Comparison of ENCODE assay signal across 1 cellular context in the genomic region with DNA sequence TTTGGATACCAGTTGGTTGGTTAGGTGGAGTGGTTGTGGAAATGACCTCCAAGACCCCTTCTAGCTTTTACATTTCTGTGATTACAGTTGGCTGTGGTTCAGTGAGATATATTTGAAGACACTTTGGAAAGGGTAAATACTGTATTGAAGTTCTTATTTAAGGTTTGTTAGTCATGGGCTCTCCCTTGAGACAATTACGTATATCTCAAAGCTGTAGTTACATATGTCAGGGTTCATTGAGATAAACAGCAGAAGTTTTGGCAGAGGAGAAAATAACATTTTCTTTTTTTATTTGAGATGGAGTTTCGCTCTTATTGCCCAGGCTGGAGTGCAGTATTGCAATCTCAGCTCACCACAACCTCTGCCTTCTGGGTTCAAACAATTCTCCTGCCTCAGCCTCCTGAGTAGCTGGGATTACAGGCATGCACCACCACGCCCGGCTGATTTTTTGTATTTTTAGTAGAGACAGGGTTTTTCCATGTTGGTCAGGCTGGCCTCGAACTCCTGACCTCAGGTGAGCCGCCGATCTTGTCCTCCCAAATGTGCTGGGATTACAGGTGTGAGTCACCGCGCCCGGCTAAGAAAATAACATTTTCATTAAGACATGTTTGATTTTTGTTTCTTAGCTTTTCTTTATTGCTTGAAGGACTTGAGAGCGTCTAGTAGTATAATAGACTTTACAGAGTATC.
TF ChIP-seq lines count a peak whose summit lies in the region.

No MANE protein-coding gene starts in this region.

TF ChIP-seq in K562, 482 proteins besides CTCF, POLR2A, EP300 and RAD21:
- TF ChIP-seq TFAM (CRISPR knock-in tag; conservative IDR thresholded peaks at IDR 0.05) (no peak), CTBP1 (IDR thresholded peaks at IDR 0.05; ENCODE audit: borderline replicate concordance) (no peak), ZNF217 (CRISPR knock-in tag; IDR thresholded peaks at IDR 0.05) (no peak), CCAR2 (IDR thresholded peaks at IDR 0.05; ENCODE audit: low read depth, low read length) (no peak), CAMTA2 (CRISPR knock-in tag; conservative IDR thresholded peaks at IDR 0.05) (no peak), ZNF146 (CRISPR knock-in tag; IDR thresholded peaks at IDR 0.05; ENCODE audit: unreplicated experiment) (no peak), FOXP1 (CRISPR knock-in tag; IDR thresholded peaks at IDR 0.05) (no peak), ADNP (tag; IDR thresholded peaks at IDR 0.05) (no peak), ZNF239 (CRISPR knock-in tag; IDR thresholded peaks at IDR 0.05) (no peak)
- TF ChIP-seq, protein P1, sequence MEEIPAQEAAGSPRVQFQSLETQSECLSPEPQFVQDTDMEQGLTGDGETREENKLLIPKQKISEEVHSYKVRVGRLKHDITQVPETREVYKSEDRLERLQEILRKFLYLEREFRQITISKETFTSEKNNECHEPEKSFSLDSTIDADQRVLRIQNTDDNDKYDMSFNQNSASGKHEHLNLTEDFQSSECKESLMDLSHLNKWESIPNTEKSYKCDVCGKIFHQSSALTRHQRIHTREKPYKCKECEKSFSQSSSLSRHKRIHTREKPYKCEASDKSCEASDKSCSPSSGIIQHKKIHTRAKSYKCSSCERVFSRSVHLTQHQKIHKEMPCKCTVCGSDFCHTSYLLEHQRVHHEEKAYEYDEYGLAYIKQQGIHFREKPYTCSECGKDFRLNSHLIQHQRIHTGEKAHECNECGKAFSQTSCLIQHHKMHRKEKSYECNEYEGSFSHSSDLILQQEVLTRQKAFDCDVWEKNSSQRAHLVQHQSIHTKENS (CRISPR knock-in tag; IDR thresholded peaks at IDR 0.05) = no peak
- TF ChIP-seq, protein P2, sequence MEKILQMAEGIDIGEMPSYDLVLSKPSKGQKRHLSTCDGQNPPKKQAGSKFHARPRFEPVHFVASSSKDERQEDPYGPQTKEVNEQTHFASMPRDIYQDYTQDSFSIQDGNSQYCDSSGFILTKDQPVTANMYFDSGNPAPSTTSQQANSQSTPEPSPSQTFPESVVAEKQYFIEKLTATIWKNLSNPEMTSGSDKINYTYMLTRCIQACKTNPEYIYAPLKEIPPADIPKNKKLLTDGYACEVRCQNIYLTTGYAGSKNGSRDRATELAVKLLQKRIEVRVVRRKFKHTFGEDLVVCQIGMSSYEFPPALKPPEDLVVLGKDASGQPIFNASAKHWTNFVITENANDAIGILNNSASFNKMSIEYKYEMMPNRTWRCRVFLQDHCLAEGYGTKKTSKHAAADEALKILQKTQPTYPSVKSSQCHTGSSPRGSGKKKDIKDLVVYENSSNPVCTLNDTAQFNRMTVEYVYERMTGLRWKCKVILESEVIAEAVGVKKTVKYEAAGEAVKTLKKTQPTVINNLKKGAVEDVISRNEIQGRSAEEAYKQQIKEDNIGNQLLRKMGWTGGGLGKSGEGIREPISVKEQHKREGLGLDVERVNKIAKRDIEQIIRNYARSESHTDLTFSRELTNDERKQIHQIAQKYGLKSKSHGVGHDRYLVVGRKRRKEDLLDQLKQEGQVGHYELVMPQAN (IDR thresholded peaks at IDR 0.05; ENCODE audit: borderline replicate concordance) = no peak
- TF ChIP-seq, protein P3, sequence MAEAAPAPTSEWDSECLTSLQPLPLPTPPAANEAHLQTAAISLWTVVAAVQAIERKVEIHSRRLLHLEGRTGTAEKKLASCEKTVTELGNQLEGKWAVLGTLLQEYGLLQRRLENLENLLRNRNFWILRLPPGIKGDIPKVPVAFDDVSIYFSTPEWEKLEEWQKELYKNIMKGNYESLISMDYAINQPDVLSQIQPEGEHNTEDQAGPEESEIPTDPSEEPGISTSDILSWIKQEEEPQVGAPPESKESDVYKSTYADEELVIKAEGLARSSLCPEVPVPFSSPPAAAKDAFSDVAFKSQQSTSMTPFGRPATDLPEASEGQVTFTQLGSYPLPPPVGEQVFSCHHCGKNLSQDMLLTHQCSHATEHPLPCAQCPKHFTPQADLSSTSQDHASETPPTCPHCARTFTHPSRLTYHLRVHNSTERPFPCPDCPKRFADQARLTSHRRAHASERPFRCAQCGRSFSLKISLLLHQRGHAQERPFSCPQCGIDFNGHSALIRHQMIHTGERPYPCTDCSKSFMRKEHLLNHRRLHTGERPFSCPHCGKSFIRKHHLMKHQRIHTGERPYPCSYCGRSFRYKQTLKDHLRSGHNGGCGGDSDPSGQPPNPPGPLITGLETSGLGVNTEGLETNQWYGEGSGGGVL (CRISPR knock-in tag; IDR thresholded peaks at IDR 0.05) = no peak
- TF ChIP-seq, protein P4, sequence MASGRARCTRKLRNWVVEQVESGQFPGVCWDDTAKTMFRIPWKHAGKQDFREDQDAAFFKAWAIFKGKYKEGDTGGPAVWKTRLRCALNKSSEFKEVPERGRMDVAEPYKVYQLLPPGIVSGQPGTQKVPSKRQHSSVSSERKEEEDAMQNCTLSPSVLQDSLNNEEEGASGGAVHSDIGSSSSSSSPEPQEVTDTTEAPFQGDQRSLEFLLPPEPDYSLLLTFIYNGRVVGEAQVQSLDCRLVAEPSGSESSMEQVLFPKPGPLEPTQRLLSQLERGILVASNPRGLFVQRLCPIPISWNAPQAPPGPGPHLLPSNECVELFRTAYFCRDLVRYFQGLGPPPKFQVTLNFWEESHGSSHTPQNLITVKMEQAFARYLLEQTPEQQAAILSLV (tag; IDR thresholded peaks at IDR 0.05) = no peak
TF ChIP-seq in K562: peak in this region for 0.
